ENCODE assay signal across 8 cellular contexts in the genomic region with DNA sequence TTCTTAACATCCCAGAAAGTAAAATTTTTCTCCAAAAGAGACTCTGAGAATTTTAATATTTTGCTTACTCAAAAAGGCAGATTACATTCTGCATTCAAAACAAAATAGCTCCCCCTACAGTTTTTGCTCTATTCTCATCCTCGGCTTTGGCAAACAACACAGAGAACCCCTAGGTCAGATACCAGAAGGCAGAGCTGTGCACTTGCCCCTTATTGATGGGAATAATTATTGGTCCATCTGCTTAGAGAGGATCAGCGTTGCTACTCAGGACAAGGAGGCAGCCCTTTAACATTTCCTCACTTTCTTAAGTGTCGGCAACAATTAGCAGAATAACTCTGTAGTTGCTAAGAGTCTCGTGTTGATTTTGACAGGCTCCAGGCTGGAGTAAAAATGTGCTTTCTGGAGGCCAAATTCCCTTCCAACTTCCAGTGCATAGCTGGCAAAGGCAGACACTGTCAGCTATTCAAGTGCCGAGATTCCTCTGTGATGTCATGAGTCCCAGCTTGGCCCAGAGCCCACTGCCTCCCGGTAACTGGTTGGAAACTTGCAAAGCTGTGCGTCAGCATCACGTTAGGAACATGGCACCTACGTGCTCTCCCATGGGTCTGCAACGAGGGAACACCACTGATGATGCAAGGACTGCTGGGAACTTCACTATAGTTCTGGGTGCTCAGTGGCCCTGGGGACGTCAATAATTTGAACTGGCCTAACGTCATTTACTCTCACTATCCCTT.
DNase-seq lines count a peak whose midpoint lies in the region; ATAC-seq and TF ChIP-seq lines count a peak whose summit lies in the region.

No MANE protein-coding gene starts in this region.

- TF ChIP-seq POLR2A in Peyer's patch (IDR thresholded peaks at IDR 0.05) (no peak), ovary (IDR thresholded peaks at IDR 0.05) (no peak)

- H3K9me3 ChIP-seq in Peyer's patch (no peaks in the 10 kb centered on the region), ovary (no peaks in the 10 kb centered on the region)

- peak; percentile 100 for TF ChIP-seq EP300 in ovary (IDR thresholded peaks at IDR 0.05)

- DNase-seq in Daoy (ENCODE audit: low read depth) = peak; percentile 27
- DNase-seq in Peyer's patch = peak; percentile 16 to 75 (median 51)
- DNase-seq in foreskin fibroblast = peak; percentile 79 to 91
- peak; percentile 71 to 90 (median 87) for DNase-seq in ovary
- no peak for DNase-seq in activated CD4-positive, CD25-positive, alpha-beta regulatory T cell treated with anti-CD3 and anti-CD28 coated beads, Interleukin-2, amount 50 U/mL, for 72 hours
- DNase-seq in occipital lobe (lab: John Stamatoyannopoulos, UW) = no peak

- WGBS in ovary, 3 donors = 29 to 34% (median 30%) methylated on average over 12 of the region's 12 CpGs

- H3K4me3 ChIP-seq in Peyer's patch (no peak overlapping the region), foreskin fibroblast (ENCODE audit: low read depth in 1 of 2, low read length in 2 of 2) (no peak overlapping the region), ovary (no peak overlapping the region)

- H3K36me3 ChIP-seq in Peyer's patch (no peaks in the 10 kb centered on the region), ovary (no peaks in the 10 kb centered on the region)

- no peaks in the 10 kb centered on the region for H3K27me3 ChIP-seq in Peyer's patch
- no peaks in the 10 kb centered on the region for H3K27me3 ChIP-seq in ovary

- ATAC-seq in HG03378 (IDR thresholded peaks at IDR 0.05; ENCODE audit: unreplicated experiment) (no peak), HG02588 (IDR thresholded peaks at IDR 0.05; ENCODE audit: unreplicated experiment) (no peak)

- TF ChIP-seq CTCF in Peyer's patch (IDR thresholded peaks at IDR 0.05) (peak in 3 of 6 experiments; percentile 4 to 25 (median 20)), foreskin fibroblast (IDR thresholded peaks at IDR 0.05; ENCODE audit: low read depth, low read length) (peak; percentile 38), ovary (IDR thresholded peaks at IDR 0.05) (peak in 2 of 3 donors; percentile 17 to 39)

- H3K27ac ChIP-seq in Peyer's patch (peak overlapping the region in 2 of 4 donors; percentile 4 to 29), ovary (no peak overlapping the region)

- intact Hi-C loops in ovary (cut with DNase I) = loop anchor here in 3 of 4 donors (5.0 to 10.0 kb wide), 3 partner anchors 483 to 638 kb away; a partner anchor contains a TSS

- H3K4me1 ChIP-seq in Peyer's patch (no peaks in the 10 kb centered on the region), ovary (ENCODE audit: insufficient read depth) (peaks cover 7% of the 10 kb centered on the region)

Comparison
In these comparisons a context has a peak if more than half of its experiments do, and no peak if none do; other contexts are left out.
1. DNase-seq: peak in Daoy (single experiment), Peyer's patch (3 of 3), foreskin fibroblast (2 of 2) and ovary (5 of 5); none in activated CD4-positive, CD25-positive, alpha-beta regulatory T cell treated with anti-CD3 and anti-CD28 coated beads, Interleukin-2, amount 50 U/mL, for 72 hours (single experiment) and occipital lobe (single experiment).